ENCODE assay signal across 18 cellular contexts in genomic region chr10:104923501-104923900, GRCh38.
A peak's percentile ranks its signal among the peaks of the same experiment; 100 is the strongest.
DNase-seq lines count a peak whose midpoint lies in the region; ATAC-seq, FAIRE-seq and TF ChIP-seq lines count a peak whose summit lies in the region.
"Had no signal": no experiment of that assay in that cellular context is flagged by ENCODE, and none has a peak within 500 bp of the region (broad histone marks: within the 10 kb centered on the region; RNA-seq: fewer than 3 reads in every experiment).

No MANE protein-coding gene starts in this region.

- H3K36me3 ChIP-seq in GM12878 (ENCODE audit: control insufficient read depth in 2 of 2, insufficient read depth in 2 of 2, low read length in 1 of 2), result no peaks in the 10 kb centered on the region; a peak in 1 of 4 replicates
- H3K36me3 ChIP-seq: HAP-1 had no signal

- no peak for DNase-seq in GM12878 (ENCODE audit: low read depth, low spot score)
- DNase-seq in renal cortical epithelial cell (ENCODE audit: low read depth), result peak; percentile 76
- no peak for DNase-seq in NCI-H82 (lab: John Stamatoyannopoulos, UW)
- DNase-seq in NCI-H2171 (lab: John Stamatoyannopoulos, UW), result no peak
- DNase-seq: AML-193; Caco-2; CD4-positive, alpha-beta T cell; DMS79; GDM1; KG1 had no signal

- intact Hi-C loops in GM12878 (cut with micrococcal nuclease; ENCODE audit: unreplicated experiment), result no loop called here

- no peak overlapping the region for H2AFZ ChIP-seq in GM12878 (ENCODE audit: control insufficient read depth, low read depth, low read length)

- peak; percentile 59 for FAIRE-seq in GM12878 (lab: Jason Lieb, UNC)
- FAIRE-seq: A549, D721Med had no signal

- no peaks in the 10 kb centered on the region for H3K9me3 ChIP-seq in GM12878 (replicated peaks; ENCODE audit: control insufficient read depth, insufficient read depth, low read length)
- H3K9me3 ChIP-seq: A549, Caco-2, HAP-1 had no signal

- in situ Hi-C loops in GM12878 (cut with MboI), result no loop called here

- POLR2A ChIA-PET in GM12878 (lab: Charles Lee), result no interaction called here

- no peak overlapping the region for H3K4me3 ChIP-seq in GM12878
- H3K4me3 ChIP-seq: A549, HAP-1 had no signal

- no peak overlapping the region for H3K4me2 ChIP-seq in GM12878 (ENCODE audit: control insufficient read depth, insufficient read depth)
- H3K4me2 ChIP-seq: A549 had no signal

- no peaks in the 10 kb centered on the region for H3K27me3 ChIP-seq in GM12878 (replicated peaks in 1 of 2; ENCODE audit: control insufficient read depth in 2 of 2, insufficient read depth in 2 of 2, low read length in 1 of 2)

- TF ChIP-seq CTCF in GM12878 (IDR thresholded peaks at IDR 0.05 in 2 of 3, conservative IDR thresholded peaks at IDR 0.05 in 1 of 3; ENCODE audit: control insufficient read depth in 2 of 3, extremely low read depth in 1 of 3, insufficient read depth in 1 of 3, low read depth in 3 of 3, low read length in 3 of 3), result no peak

- no peak overlapping the region for H3K27ac ChIP-seq in GM12878 (ENCODE audit: control insufficient read depth, insufficient read depth)
- H3K27ac ChIP-seq: 22Rv1, A549, C4-2B had no signal

- SMC1A ChIA-PET in GM12878 (lab: Charles Lee; ENCODE audit: uncharacterized antibody, unreplicated experiment), result interaction anchor here (0.7 to 1.6 kb wide), 4 partner anchors 16 to 83 kb away, joined by 3 to 4 read pairs (median 3); no protein-coding TSS in a partner anchor

- H3K79me2 ChIP-seq in GM12878 (ENCODE audit: control insufficient read depth, insufficient read depth, low read length), result no peaks in the 10 kb centered on the region

- H4K20me1 ChIP-seq in GM12878 (ENCODE audit: control insufficient read depth, insufficient read depth), result no peaks in the 10 kb centered on the region

- no peak overlapping the region for H3K9ac ChIP-seq in GM12878 (ENCODE audit: control insufficient read depth, insufficient read depth, low read length)

- RAD21 ChIA-PET in GM12878 (lab: Charles Lee; ENCODE audit: unreplicated experiment), result interaction anchor here (1.5 kb wide), 1 partner anchor 156 kb away, joined by 4 read pairs; no protein-coding TSS in a partner anchor

- no TSS peak for BruUV-seq in GM12878 (replicated peaks; lab: Mats Ljungman, UMichigan)

- 39% methylated on average over 3 of the region's 3 CpGs for WGBS in GM12878 (ENCODE audit: insufficient coverage, insufficient replicate concordance, low lambda C conversion rate, missing lambda C conversion rate)

- ATAC-seq in GM18508 (IDR thresholded peaks at IDR 0.05; ENCODE audit: insufficient read depth, unreplicated experiment), result peak; percentile 3
- peak; percentile 2 for ATAC-seq in HG03520 (IDR thresholded peaks at IDR 0.05; ENCODE audit: unreplicated experiment)
- no peak for ATAC-seq in GM12878
- no peak for ATAC-seq in GM19324 (IDR thresholded peaks at IDR 0.05; ENCODE audit: low FRiP score, unreplicated experiment)
- ATAC-seq: A549 had no signal

- CTCF ChIA-PET in GM12878 (lab: Yijun Ruan, JAX), result interaction anchor here (0.9 to 3.1 kb wide), 5 partner anchors 8 to 259 kb away, joined by 3 to 12 read pairs (median 5); no protein-coding TSS in a partner anchor

- TF ChIP-seq EP300 in GM12878 (IDR thresholded peaks at IDR 0.05; ENCODE audit: borderline replicate concordance in 1 of 2, control insufficient read depth in 1 of 2, low read depth in 2 of 2, low read length in 2 of 2), result no peak

- no peaks in the 10 kb centered on the region for H3K4me1 ChIP-seq in GM12878 (ENCODE audit: control insufficient read depth, insufficient read depth, low read length)
- H3K4me1 ChIP-seq: A549, Caco-2, HAP-1 had no signal

- no peak for TF ChIP-seq POLR2A in GM12878 (IDR thresholded peaks at IDR 0.05; ENCODE audit: low read depth, low read length)

- TF ChIP-seq RAD21 in GM12878 (IDR thresholded peaks at IDR 0.05; ENCODE audit: insufficient read depth, low read depth, low read length), result no peak

TF ChIP-seq in GM12878, 131 proteins besides CTCF, POLR2A, EP300 and RAD21:
- TF ChIP-seq NR2F1 (conservative IDR thresholded peaks at IDR 0.05), result no peak
- no peak for TF ChIP-seq E4F1 (IDR thresholded peaks at IDR 0.05; ENCODE audit: borderline replicate concordance, partially characterized antibody)
- TF ChIP-seq NFIC (IDR thresholded peaks at IDR 0.05; ENCODE audit: low read depth, low read length), result no peak
- TF ChIP-seq JUNB (IDR thresholded peaks at IDR 0.05), result no peak
- TF ChIP-seq TARDBP (IDR thresholded peaks at IDR 0.05; ENCODE audit: borderline replicate concordance), result no peak
- TF ChIP-seq CBX5 (IDR thresholded peaks at IDR 0.05; ENCODE audit: low read depth), result no peak
- no peak for TF ChIP-seq TCF12 (IDR thresholded peaks at IDR 0.05; ENCODE audit: low read depth, low read length)
- TF ChIP-seq, protein P1, sequence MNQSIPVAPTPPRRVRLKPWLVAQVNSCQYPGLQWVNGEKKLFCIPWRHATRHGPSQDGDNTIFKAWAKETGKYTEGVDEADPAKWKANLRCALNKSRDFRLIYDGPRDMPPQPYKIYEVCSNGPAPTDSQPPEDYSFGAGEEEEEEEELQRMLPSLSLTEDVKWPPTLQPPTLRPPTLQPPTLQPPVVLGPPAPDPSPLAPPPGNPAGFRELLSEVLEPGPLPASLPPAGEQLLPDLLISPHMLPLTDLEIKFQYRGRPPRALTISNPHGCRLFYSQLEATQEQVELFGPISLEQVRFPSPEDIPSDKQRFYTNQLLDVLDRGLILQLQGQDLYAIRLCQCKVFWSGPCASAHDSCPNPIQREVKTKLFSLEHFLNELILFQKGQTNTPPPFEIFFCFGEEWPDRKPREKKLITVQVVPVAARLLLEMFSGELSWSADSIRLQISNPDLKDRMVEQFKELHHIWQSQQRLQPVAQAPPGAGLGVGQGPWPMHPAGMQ (IDR thresholded peaks at IDR 0.05; ENCODE audit: borderline replicate concordance), result no peak
- no peak for TF ChIP-seq BCL11A (IDR thresholded peaks at IDR 0.05; ENCODE audit: low read depth, low read length)
- TF ChIP-seq TBL1XR1 (IDR thresholded peaks at IDR 0.05; ENCODE audit: low read depth, low read length), result no peak
- TF ChIP-seq ZNF217 (IDR thresholded peaks at IDR 0.05), result no peak
- TF ChIP-seq HDGF (IDR thresholded peaks at IDR 0.05), result no peak
- no peak for TF ChIP-seq ZBED1 (IDR thresholded peaks at IDR 0.05; ENCODE audit: borderline replicate concordance)

Comparison
In these comparisons a context has a peak if more than half of its experiments do, and no peak if none do; other contexts are left out.
1. ATAC-seq: peak in GM18508 (single experiment) and HG03520 (single experiment); none in GM12878 (single experiment) and GM19324 (single experiment).